23 cellular contexts compared by ENCODE assay signal in the genomic region with DNA sequence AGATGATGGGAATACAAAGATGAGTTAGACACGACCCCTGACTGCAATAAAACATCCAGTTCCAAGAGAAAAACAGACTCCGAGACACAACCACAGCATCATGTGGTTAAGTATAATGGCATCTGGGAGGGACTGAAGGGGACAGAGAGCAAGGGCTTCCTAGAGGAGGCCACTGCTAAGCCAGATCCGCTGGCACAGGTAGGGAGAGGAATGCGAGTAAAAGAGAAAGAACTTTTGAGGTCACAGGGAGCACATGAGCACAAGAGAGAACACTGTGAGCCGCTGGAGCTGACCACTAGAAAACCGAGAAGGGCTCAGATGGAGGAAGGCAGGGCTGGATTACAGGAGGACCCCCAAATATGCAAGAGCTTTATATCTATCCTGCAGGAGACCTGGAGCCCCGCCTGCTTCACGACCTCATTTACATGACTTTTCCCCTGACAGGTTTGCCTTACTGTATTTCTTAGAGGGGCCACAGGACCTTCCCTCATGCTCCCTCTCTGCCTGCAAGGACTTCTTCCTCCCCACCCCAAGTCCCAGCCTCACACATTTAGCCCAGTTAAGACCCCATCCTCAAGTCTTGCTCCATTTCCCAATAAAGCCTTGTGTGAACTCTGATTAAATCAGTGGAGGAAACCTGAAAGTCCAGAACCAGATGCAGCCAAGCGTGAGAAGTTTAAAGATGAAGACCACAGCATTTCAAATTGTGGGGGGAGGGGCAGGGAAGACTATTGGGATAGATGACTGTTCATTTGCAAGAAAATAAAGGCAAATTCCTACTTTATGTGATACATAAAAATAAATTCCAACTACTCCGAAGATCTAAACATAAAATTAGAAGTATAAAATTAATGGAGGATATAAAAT. TPM values are rescaled to one million over a fixed set of nuclear protein-coding genes. Genes with fewer than 3 reads are reported as not detected.
DNase-seq lines count a peak whose midpoint lies in the region; TF ChIP-seq lines count a peak whose summit lies in the region.
"Had no signal": no experiment of that assay in that cellular context is flagged by ENCODE, and none has a peak within 500 bp of the region (broad histone marks: within the 10 kb centered on the region; RNA-seq: fewer than 3 reads in every experiment).

No MANE protein-coding gene starts in this region.

- peak overlapping the region in 2 of 3 experiments; percentile 70 to 73 for H3K27ac Mint-ChIP-seq in nephron
- H3K27ac Mint-ChIP-seq: IgD-negative memory B cell had no signal

- H2AFZ ChIP-seq in OCI-LY3 (ENCODE audit: low read depth, low read length): no peak overlapping the region

- H3K4me3 Mint-ChIP-seq in nephron: no peak overlapping the region
- H3K4me3 Mint-ChIP-seq: IgD-negative memory B cell had no signal

- H3K9ac ChIP-seq in OCI-LY3 (ENCODE audit: low read length): no peak overlapping the region

- no peaks in the 10 kb centered on the region for H4K20me1 ChIP-seq in OCI-LY3 (ENCODE audit: insufficient read depth, low read length)

- H3K79me2 ChIP-seq in OCI-LY3 (ENCODE audit: low read length): no peaks in the 10 kb centered on the region

- no peaks in the 10 kb centered on the region for H3K9me3 Mint-ChIP-seq in nephron
- H3K9me3 Mint-ChIP-seq: IgD-negative memory B cell had no signal

- no peaks in the 10 kb centered on the region for H3K27me3 ChIP-seq in H7 (ENCODE audit: control insufficient read depth, insufficient read depth, low read length)
- peaks cover 42% of the 10 kb centered on the region for H3K27me3 ChIP-seq in OCI-LY3 (ENCODE audit: low read depth, low read length)
- H3K27me3 ChIP-seq: MG63 had no signal

- no peak for TF ChIP-seq CTCF in OCI-LY3 (IDR thresholded peaks at IDR 0.05; ENCODE audit: low read depth, low read length)
- TF ChIP-seq CTCF in nephron (IDR thresholded peaks at IDR 0.05; ENCODE audit: unreplicated experiment in 3 of 3): no peak

- H3K27ac ChIP-seq in OCI-LY3 (ENCODE audit: low read length) (no peak overlapping the region), cingulate gyrus (ENCODE audit: low read depth, low read length) (peak overlapping the region; percentile 80)
- H3K27ac ChIP-seq: HL-60 had no signal

- H3K27me3 Mint-ChIP-seq in nephron (ENCODE audit: low read depth): peaks cover 13% of the 10 kb centered on the region

- no peak overlapping the region for H3K4me3 ChIP-seq in H7 (ENCODE audit: insufficient read depth, low read depth, low read length)
- H3K4me3 ChIP-seq in OCI-LY3 (ENCODE audit: low read length): no peak overlapping the region
- H3K4me3 ChIP-seq: MG63 had no signal

- no peaks in the 10 kb centered on the region for H3K36me3 Mint-ChIP-seq in nephron (ENCODE audit: low read depth)
- H3K36me3 Mint-ChIP-seq: IgD-negative memory B cell had no signal

- peaks cover 8% of the 10 kb centered on the region for H3K4me1 Mint-ChIP-seq in nephron
- H3K4me1 Mint-ChIP-seq: IgD-negative memory B cell had no signal

- H3K4me1 ChIP-seq in OCI-LY3 (ENCODE audit: low read length): no peaks in the 10 kb centered on the region

- no peaks in the 10 kb centered on the region for H3K9me3 ChIP-seq in OCI-LY3 (ENCODE audit: insufficient read depth, low read length)
- H3K9me3 ChIP-seq: MG63 had no signal

- 0 out of 2 replicates have a peak overlapping the region, but pooled peaks have one; percentile 0 for H3K4me2 ChIP-seq in OCI-LY3 (ENCODE audit: low read length)

- DNase-seq in H7 (peak; percentile 13), NAMALWA (ENCODE audit: low spot score) (no peak), NCI-H2029 treated with DMSO at 0.1 percent for 48 hours (lab: John Stamatoyannopoulos, UW) (no peak), SW480 (ENCODE audit: low spot score) (no peak)
- no peak for DNase-seq in stimulated activated CD4-positive, alpha-beta T cell treated with anti-CD3 and anti-CD28 coated beads, Interleukin-4, amount 100 ng/mL, for 4 hours
- DNase-seq: ACHN, C1 segment of cervical spinal cord, DMS79, HCEC 1CT, Karpas-422, MG63, NCI-H1092, NCI-H1436 treated with DMSO at 0.1 percent for 48 hours, NCI-H2081 treated with DMSO at 0.1 percent for 48 hours, NCI-H774, OCI-M1, RPMI8226, SHP77 treated with DMSO at 0.1 percent for 48 hours had no signal

- H3K36me3 ChIP-seq in H7 (replicated peaks; ENCODE audit: control insufficient read depth, insufficient read depth, low read length): no peaks in the 10 kb centered on the region
- no peaks in the 10 kb centered on the region for H3K36me3 ChIP-seq in OCI-LY3 (replicated peaks; ENCODE audit: low read depth, low read length)
- H3K36me3 ChIP-seq: MG63 had no signal

RNA-seq across cellular contexts. Expression of gene MFAP3L, which starts 29.6 kb away (rescaled TPM):
- 49.1 and 55.8 TPM in 2 replicates for total RNA-seq in H7 (2014; rRNA removed; shearing (Covaris generic))
